Comparison of ENCODE assay signal across 16 cellular contexts in genomic region chr14:60506462-60506984, GRCh38. TPM values are rescaled to one million over a fixed set of nuclear protein-coding genes. Genes with fewer than 3 reads are reported as not detected.
"Had no signal": no experiment of that assay in that cellular context is flagged by ENCODE, and none has a peak within 500 bp of the region (broad histone marks: within the 10 kb centered on the region; RNA-seq: fewer than 3 reads in every experiment).

No MANE protein-coding gene starts in this region.

- H3K9me3 ChIP-seq: heart right ventricle, lower lobe of right lung, transverse colon had no signal

- H3K36me3 ChIP-seq: cardiac muscle cell, heart right ventricle, lower lobe of right lung, transverse colon had no signal

- H3K36me3 Mint-ChIP-seq: stimulated activated effector memory CD8-positive, alpha-beta T cell treated with anti-CD3 and anti-CD28 coated beads, Interleukin-12 subunit alpha, Interleukin-12 subunit beta, amount 100 ng/mL, for 72 hours had no signal

- H3K27ac Mint-ChIP-seq: activated T-helper 1 cell treated with anti-CD3 and anti-CD28 coated beads, Interleukin-12 subunit alpha, Interleukin-12 subunit beta, Interleukin-2, Interleukin-4 antibody, amounts not matched to agents 30 ng/mL and 10 ng/mL and 1 ng/mL, durations not matched to agents 14 hours and 24 hours and 36 hours; stimulated activated effector memory CD8-positive, alpha-beta T cell treated with anti-CD3 and anti-CD28 coated beads, Interleukin-12 subunit alpha, Interleukin-12 subunit beta, amount 100 ng/mL, for 72 hours; T-helper 2 cell treated with Interferon-gamma antibody and Interleukin-4, amounts not matched to agents 5 μg/mL and 100 μg/mL, for 36 hours had no signal

- H3K27ac ChIP-seq: cardiac muscle cell, heart right ventricle, lower lobe of right lung, transverse colon had no signal

- H3K9me3 Mint-ChIP-seq: activated T-helper 1 cell treated with anti-CD3 and anti-CD28 coated beads, Interleukin-12 subunit alpha, Interleukin-12 subunit beta, Interleukin-2, Interleukin-4 antibody, amounts not matched to agents 30 ng/mL and 10 ng/mL and 1 ng/mL, durations not matched to agents 14 hours and 24 hours and 36 hours; stimulated activated effector memory CD8-positive, alpha-beta T cell treated with anti-CD3 and anti-CD28 coated beads, Interleukin-12 subunit alpha, Interleukin-12 subunit beta, amount 100 ng/mL, for 72 hours; T-helper 2 cell treated with Interferon-gamma antibody and Interleukin-4, amounts not matched to agents 5 μg/mL and 100 μg/mL, for 36 hours had no signal

- H3K4me3 Mint-ChIP-seq: activated T-helper 1 cell treated with anti-CD3 and anti-CD28 coated beads, Interleukin-12 subunit alpha, Interleukin-12 subunit beta, Interleukin-2, Interleukin-4 antibody, amounts not matched to agents 30 ng/mL and 10 ng/mL and 1 ng/mL, durations not matched to agents 14 hours and 24 hours and 36 hours; stimulated activated effector memory CD8-positive, alpha-beta T cell treated with anti-CD3 and anti-CD28 coated beads, Interleukin-12 subunit alpha, Interleukin-12 subunit beta, amount 100 ng/mL, for 72 hours; T-helper 2 cell treated with Interferon-gamma antibody and Interleukin-4, amounts not matched to agents 5 μg/mL and 100 μg/mL, for 36 hours had no signal

- DNase-seq: activated CD4-positive, CD25-positive, alpha-beta regulatory T cell treated with anti-CD3 and anti-CD28 coated beads, Interleukin-2, amount 50 U/mL, for 72 hours; activated naive CD4-positive, alpha-beta T cell; aorta; heart right ventricle; lower lobe of right lung; midbrain; right cardiac atrium; substantia nigra; transverse colon had no signal

- H3K4me3 ChIP-seq: cardiac muscle cell, heart right ventricle, lower lobe of right lung, transverse colon had no signal

RNA-seq across cellular contexts. Expression of gene SIX6, which starts 2.4 kb away (rescaled TPM):
- total RNA-seq: activated T-helper 1 cell treated with anti-CD3 and anti-CD28 coated beads, Interleukin-12 subunit alpha, Interleukin-12 subunit beta, Interleukin-2, Interleukin-4 antibody, amounts not matched to agents 30 ng/mL and 10 ng/mL and 1 ng/mL, durations not matched to agents 14 hours and 24 hours and 36 hours; aorta; cardiac muscle cell; fibroblast of lung; frontal cortex; heart right ventricle; lower lobe of right lung; posterior vena cava; right cardiac atrium; transverse colon had no signal
- polyA plus RNA-seq: aorta, cardiac muscle cell, fibroblast of lung, heart right ventricle, right cardiac atrium had no signal

RNA-seq across cellular contexts. Expression of gene C14orf39, which starts 20.7 kb away (rescaled TPM):
- total RNA-seq: activated T-helper 1 cell treated with anti-CD3 and anti-CD28 coated beads, Interleukin-12 subunit alpha, Interleukin-12 subunit beta, Interleukin-2, Interleukin-4 antibody, amounts not matched to agents 30 ng/mL and 10 ng/mL and 1 ng/mL, durations not matched to agents 14 hours and 24 hours and 36 hours; fibroblast of lung; frontal cortex; heart right ventricle; lower lobe of right lung; right cardiac atrium had no signal
- polyA plus RNA-seq: aorta, heart right ventricle, right cardiac atrium had no signal
